Comparison of ENCODE assay signal across 1 cellular context in genomic region chr10:110376021-110376773, GRCh38.
TF ChIP-seq lines count a peak whose summit lies in the region.

No MANE protein-coding gene starts in this region.

TF ChIP-seq in HepG2, 621 proteins besides CTCF, POLR2A, EP300 and RAD21 (continued from another document and continues in another):
- no peak for TF ChIP-seq ZNF407 (CRISPR knock-in tag; IDR thresholded peaks at IDR 0.05; ENCODE audit: not compliant biosample characterization)
- TF ChIP-seq ZFAT (CRISPR knock-in tag; conservative IDR thresholded peaks at IDR 0.05): no peak
- peak; percentile 53; the same call in 1 of the 2 replicates for TF ChIP-seq ELF1 (CRISPR knock-in tag; IDR thresholded peaks at IDR 0.05)
- no peak for TF ChIP-seq ZNF501 (CRISPR knock-in tag; IDR thresholded peaks at IDR 0.05)
- no peak for TF ChIP-seq ZNF709 (CRISPR knock-in tag; IDR thresholded peaks at IDR 0.05)
- peak; percentile 40; the same call in 1 of the 2 replicates for TF ChIP-seq HDAC1 (CRISPR knock-in tag; IDR thresholded peaks at IDR 0.05)
- TF ChIP-seq ZNF431 (CRISPR knock-in tag; IDR thresholded peaks at IDR 0.05; ENCODE audit: borderline replicate concordance, low read depth): no peak
- TF ChIP-seq MAX (IDR thresholded peaks at IDR 0.05): no peak
- TF ChIP-seq ZGPAT (CRISPR knock-in tag; IDR thresholded peaks at IDR 0.05): 0 out of 2 replicates have a peak, but pooled peaks have one; percentile 29
- no peak for TF ChIP-seq ZBTB20 (CRISPR knock-in tag; IDR thresholded peaks at IDR 0.05; ENCODE audit: borderline replicate concordance, low read depth)
- TF ChIP-seq TCF7 (IDR thresholded peaks at IDR 0.05; ENCODE audit: low read depth): no peak
- no peak for TF ChIP-seq ZNF790 (CRISPR knock-in tag; IDR thresholded peaks at IDR 0.05; ENCODE audit: borderline replicate concordance)
- TF ChIP-seq ZBTB21 (CRISPR knock-in tag; IDR thresholded peaks at IDR 0.05): no peak
- TF ChIP-seq, protein P1, sequence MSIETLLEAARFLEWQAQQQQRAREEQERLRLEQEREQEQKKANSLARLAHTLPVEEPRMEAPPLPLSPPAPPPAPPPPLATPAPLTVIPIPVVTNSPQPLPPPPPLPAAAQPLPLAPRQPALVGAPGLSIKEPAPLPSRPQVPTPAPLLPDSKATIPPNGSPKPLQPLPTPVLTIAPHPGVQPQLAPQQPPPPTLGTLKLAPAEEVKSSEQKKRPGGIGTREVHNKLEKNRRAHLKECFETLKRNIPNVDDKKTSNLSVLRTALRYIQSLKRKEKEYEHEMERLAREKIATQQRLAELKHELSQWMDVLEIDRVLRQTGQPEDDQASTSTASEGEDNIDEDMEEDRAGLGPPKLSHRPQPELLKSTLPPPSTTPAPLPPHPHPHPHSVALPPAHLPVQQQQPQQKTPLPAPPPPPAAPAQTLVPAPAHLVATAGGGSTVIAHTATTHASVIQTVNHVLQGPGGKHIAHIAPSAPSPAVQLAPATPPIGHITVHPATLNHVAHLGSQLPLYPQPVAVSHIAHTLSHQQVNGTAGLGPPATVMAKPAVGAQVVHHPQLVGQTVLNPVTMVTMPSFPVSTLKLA (IDR thresholded peaks at IDR 0.05): no peak
- TF ChIP-seq ZNF121 (CRISPR knock-in tag; IDR thresholded peaks at IDR 0.05): no peak
- TF ChIP-seq, protein P2, sequence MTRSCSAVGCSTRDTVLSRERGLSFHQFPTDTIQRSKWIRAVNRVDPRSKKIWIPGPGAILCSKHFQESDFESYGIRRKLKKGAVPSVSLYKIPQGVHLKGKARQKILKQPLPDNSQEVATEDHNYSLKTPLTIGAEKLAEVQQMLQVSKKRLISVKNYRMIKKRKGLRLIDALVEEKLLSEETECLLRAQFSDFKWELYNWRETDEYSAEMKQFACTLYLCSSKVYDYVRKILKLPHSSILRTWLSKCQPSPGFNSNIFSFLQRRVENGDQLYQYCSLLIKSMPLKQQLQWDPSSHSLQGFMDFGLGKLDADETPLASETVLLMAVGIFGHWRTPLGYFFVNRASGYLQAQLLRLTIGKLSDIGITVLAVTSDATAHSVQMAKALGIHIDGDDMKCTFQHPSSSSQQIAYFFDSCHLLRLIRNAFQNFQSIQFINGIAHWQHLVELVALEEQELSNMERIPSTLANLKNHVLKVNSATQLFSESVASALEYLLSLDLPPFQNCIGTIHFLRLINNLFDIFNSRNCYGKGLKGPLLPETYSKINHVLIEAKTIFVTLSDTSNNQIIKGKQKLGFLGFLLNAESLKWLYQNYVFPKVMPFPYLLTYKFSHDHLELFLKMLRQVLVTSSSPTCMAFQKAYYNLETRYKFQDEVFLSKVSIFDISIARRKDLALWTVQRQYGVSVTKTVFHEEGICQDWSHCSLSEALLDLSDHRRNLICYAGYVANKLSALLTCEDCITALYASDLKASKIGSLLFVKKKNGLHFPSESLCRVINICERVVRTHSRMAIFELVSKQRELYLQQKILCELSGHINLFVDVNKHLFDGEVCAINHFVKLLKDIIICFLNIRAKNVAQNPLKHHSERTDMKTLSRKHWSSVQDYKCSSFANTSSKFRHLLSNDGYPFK (CRISPR knock-in tag; IDR thresholded peaks at IDR 0.05; ENCODE audit: borderline replicate concordance): 0 out of 2 replicates have a peak, but pooled peaks have one; percentile 13
- no peak for TF ChIP-seq PAF1 (CRISPR knock-in tag; IDR thresholded peaks at IDR 0.05)
- peak in 1 of 2 experiments; percentile 48; a peak in 1 of 4 replicates for TF ChIP-seq NR2F1 (CRISPR knock-in tag; IDR thresholded peaks at IDR 0.05)
- TF ChIP-seq ZNF569 (CRISPR knock-in tag; IDR thresholded peaks at IDR 0.05; ENCODE audit: borderline replicate concordance): no peak
- peak; percentile 38; the same call in 1 of the 2 replicates for TF ChIP-seq RXRB (CRISPR knock-in tag; IDR thresholded peaks at IDR 0.05; ENCODE audit: borderline replicate concordance)
- 0 out of 2 replicates have a peak, but pooled peaks have one; percentile 15 for TF ChIP-seq ZNF556 (CRISPR knock-in tag; IDR thresholded peaks at IDR 0.05; ENCODE audit: borderline replicate concordance)
- TF ChIP-seq CBFB (CRISPR knock-in tag; IDR thresholded peaks at IDR 0.05): no peak
- TF ChIP-seq ZNF362 (CRISPR knock-in tag; IDR thresholded peaks at IDR 0.05; ENCODE audit: borderline replicate concordance): no peak
- peak; percentile 87 for TF ChIP-seq ETV5 (CRISPR knock-in tag; IDR thresholded peaks at IDR 0.05; ENCODE audit: borderline replicate concordance)
- no peak for TF ChIP-seq ZNF607 (CRISPR knock-in tag; IDR thresholded peaks at IDR 0.05; ENCODE audit: borderline replicate concordance)
- no peak for TF ChIP-seq POLR2G (IDR thresholded peaks at IDR 0.05; ENCODE audit: low read depth, low read length)
- peak; percentile 53 for TF ChIP-seq ELF3 (CRISPR knock-in tag; IDR thresholded peaks at IDR 0.05)
- TF ChIP-seq ZNF749 (CRISPR knock-in tag; IDR thresholded peaks at IDR 0.05; ENCODE audit: borderline replicate concordance): no peak
- TF ChIP-seq, protein P3, sequence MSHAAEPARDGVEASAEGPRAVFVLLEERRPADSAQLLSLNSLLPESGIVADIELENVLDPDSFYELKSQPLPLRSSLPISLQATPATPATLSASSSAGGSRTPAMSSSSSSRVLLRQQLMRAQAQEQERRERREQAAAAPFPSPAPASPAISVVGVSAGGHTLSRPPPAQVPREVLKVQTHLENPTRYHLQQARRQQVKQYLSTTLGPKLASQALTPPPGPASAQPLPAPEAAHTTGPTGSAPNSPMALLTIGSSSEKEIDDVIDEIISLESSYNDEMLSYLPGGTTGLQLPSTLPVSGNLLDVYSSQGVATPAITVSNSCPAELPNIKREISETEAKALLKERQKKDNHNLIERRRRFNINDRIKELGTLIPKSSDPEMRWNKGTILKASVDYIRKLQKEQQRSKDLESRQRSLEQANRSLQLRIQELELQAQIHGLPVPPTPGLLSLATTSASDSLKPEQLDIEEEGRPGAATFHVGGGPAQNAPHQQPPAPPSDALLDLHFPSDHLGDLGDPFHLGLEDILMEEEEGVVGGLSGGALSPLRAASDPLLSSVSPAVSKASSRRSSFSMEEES (CRISPR knock-in tag; IDR thresholded peaks at IDR 0.05): peak; percentile 74; the same call in 1 of the 2 replicates
- no peak for TF ChIP-seq ZNF549 (CRISPR knock-in tag; IDR thresholded peaks at IDR 0.05)
- TF ChIP-seq NFKBIZ (CRISPR knock-in tag; IDR thresholded peaks at IDR 0.05): no peak
- no peak for TF ChIP-seq ZNF260 (CRISPR knock-in tag; IDR thresholded peaks at IDR 0.05; ENCODE audit: borderline replicate concordance, low read depth)
- TF ChIP-seq SP4 (CRISPR knock-in tag; IDR thresholded peaks at IDR 0.05): no peak
- no peak for TF ChIP-seq HNRNPL (IDR thresholded peaks at IDR 0.05; ENCODE audit: low read depth, low read length)
- no peak for TF ChIP-seq KAT8 (CRISPR knock-in tag; IDR thresholded peaks at IDR 0.05)
- no peak for TF ChIP-seq KLF11 (CRISPR knock-in tag; IDR thresholded peaks at IDR 0.05)
- 0 out of 2 replicates have a peak, but pooled peaks have one; percentile 31 for TF ChIP-seq MIXL1 (CRISPR knock-in tag; IDR thresholded peaks at IDR 0.05)
- TF ChIP-seq MTF2 (CRISPR knock-in tag; IDR thresholded peaks at IDR 0.05; ENCODE audit: borderline replicate concordance): no peak
- TF ChIP-seq, protein P4, sequence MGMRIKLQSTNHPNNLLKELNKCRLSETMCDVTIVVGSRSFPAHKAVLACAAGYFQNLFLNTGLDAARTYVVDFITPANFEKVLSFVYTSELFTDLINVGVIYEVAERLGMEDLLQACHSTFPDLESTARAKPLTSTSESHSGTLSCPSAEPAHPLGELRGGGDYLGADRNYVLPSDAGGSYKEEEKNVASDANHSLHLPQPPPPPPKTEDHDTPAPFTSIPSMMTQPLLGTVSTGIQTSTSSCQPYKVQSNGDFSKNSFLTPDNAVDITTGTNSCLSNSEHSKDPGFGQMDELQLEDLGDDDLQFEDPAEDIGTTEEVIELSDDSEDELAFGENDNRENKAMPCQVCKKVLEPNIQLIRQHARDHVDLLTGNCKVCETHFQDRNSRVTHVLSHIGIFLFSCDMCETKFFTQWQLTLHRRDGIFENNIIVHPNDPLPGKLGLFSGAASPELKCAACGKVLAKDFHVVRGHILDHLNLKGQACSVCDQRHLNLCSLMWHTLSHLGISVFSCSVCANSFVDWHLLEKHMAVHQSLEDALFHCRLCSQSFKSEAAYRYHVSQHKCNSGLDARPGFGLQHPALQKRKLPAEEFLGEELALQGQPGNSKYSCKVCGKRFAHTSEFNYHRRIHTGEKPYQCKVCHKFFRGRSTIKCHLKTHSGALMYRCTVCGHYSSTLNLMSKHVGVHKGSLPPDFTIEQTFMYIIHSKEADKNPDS (CRISPR knock-in tag; IDR thresholded peaks at IDR 0.05): no peak
- no peak for TF ChIP-seq TOPORS (CRISPR knock-in tag; IDR thresholded peaks at IDR 0.05)
- TF ChIP-seq ZNF460 (CRISPR knock-in tag; IDR thresholded peaks at IDR 0.05; ENCODE audit: borderline replicate concordance): peak; percentile 9; the same call in 1 of the 2 replicates
- TF ChIP-seq ZFP82 (CRISPR knock-in tag; IDR thresholded peaks at IDR 0.05; ENCODE audit: borderline replicate concordance): no peak
- no peak for TF ChIP-seq ZNF7 (CRISPR knock-in tag; IDR thresholded peaks at IDR 0.05)
- no peak for TF ChIP-seq TCF12 (IDR thresholded peaks at IDR 0.05)
- TF ChIP-seq TCF12 (CRISPR knock-in tag; IDR thresholded peaks at IDR 0.05): no peak
- TF ChIP-seq TEAD3 (CRISPR knock-in tag; optimal IDR thresholded peaks at IDR 0.05; ENCODE audit: borderline replicate concordance): no peak
- TF ChIP-seq NRL (CRISPR knock-in tag; IDR thresholded peaks at IDR 0.05; ENCODE audit: borderline replicate concordance): 0 out of 2 replicates have a peak, but pooled peaks have one; percentile 23
